Comparison of ENCODE assay signal across 9 cellular contexts in genomic region chr10:118870467-118871243, GRCh38.
A peak's percentile ranks its signal among the peaks of the same experiment; 100 is the strongest.
DNase-seq lines count a peak whose midpoint lies in the region; ATAC-seq, FAIRE-seq and TF ChIP-seq lines count a peak whose summit lies in the region.
"Had no signal": no experiment of that assay in that cellular context is flagged by ENCODE, and none has a peak within 500 bp of the region (broad histone marks: within the 10 kb centered on the region; RNA-seq: fewer than 3 reads in every experiment).

No MANE protein-coding gene starts in this region.

- no peak overlapping the region for H3K4me3 Mint-ChIP-seq in type B pancreatic cell
- no peak overlapping the region for H3K4me3 Mint-ChIP-seq in natural killer cell

- no peak overlapping the region for H3K27ac Mint-ChIP-seq in type B pancreatic cell
- H3K27ac Mint-ChIP-seq in natural killer cell = no peak overlapping the region
- H3K27ac Mint-ChIP-seq: activated T-helper 2 cell treated with anti-CD3 and anti-CD28 coated beads, Interferon-gamma antibody, Interleukin-2, Interleukin-4, amounts not matched to agents 10 μg/mL and 5 μg/mL and 100 μg/mL, durations not matched to agents 14 hours and 24 hours and 36 hours had no signal

- peak overlapping the region; percentile 93 for H3K27ac ChIP-seq in ACC112 (ENCODE audit: low read depth, low read length)

- H3K4me1 Mint-ChIP-seq in type B pancreatic cell (ENCODE audit: unreplicated experiment) = peaks cover 23% of the 10 kb centered on the region
- H3K4me1 Mint-ChIP-seq in natural killer cell = no peaks in the 10 kb centered on the region

- intact Hi-C loops in natural killer cell (cut with micrococcal nuclease) = no loop called here

- H3K27me3 ChIP-seq in ACC112 (ENCODE audit: insufficient read depth, low read length) (no peaks in the 10 kb centered on the region), bronchial epithelial cell (ENCODE audit: control insufficient read depth, insufficient read depth, low read length) (no peaks in the 10 kb centered on the region)

- H3K36me3 ChIP-seq in ACC112 (ENCODE audit: insufficient read depth, low read length) = no peaks in the 10 kb centered on the region
- H3K36me3 ChIP-seq in bronchial epithelial cell (ENCODE audit: control insufficient read depth, insufficient read depth, low read length) = no peaks in the 10 kb centered on the region

- TF ChIP-seq CTCF in bronchial epithelial cell (IDR thresholded peaks at IDR 0.05; ENCODE audit: insufficient read depth, low read length, severe bottlenecking) (no peak), type B pancreatic cell (conservative IDR thresholded peaks at IDR 0.05) (no peak), natural killer cell (IDR thresholded peaks at IDR 0.05) (no peak)

- H3K4me3 ChIP-seq in ACC112 (ENCODE audit: low read depth, low read length) (peak overlapping the region; percentile 66), bronchial epithelial cell (ENCODE audit: low read depth, low read length) (no peak overlapping the region)

- H3K27me3 Mint-ChIP-seq in type B pancreatic cell = peaks cover 7% of the 10 kb centered on the region
- H3K27me3 Mint-ChIP-seq in natural killer cell (ENCODE audit: low read depth in 2 of 2) = peaks cover 18 to 42% of the 10 kb centered on the region in 2 donors

- peak; percentile 94 for DNase-seq in Kasumi-1 (lab: John Stamatoyannopoulos, UW)
- DNase-seq in bronchial epithelial cell (ENCODE audit: low read depth) = peak; percentile 96
- DNase-seq in left lobe of liver (ENCODE audit: low spot score) = peak; percentile 53
- no peak for DNase-seq in type B pancreatic cell (ENCODE audit: extremely low spot score, unreplicated experiment)
- DNase-seq in epidermal melanocyte (ENCODE audit: insufficient read length, low spot score) = no peak
- no peak for DNase-seq in natural killer cell

- H3K9me3 Mint-ChIP-seq in type B pancreatic cell (no peaks in the 10 kb centered on the region), natural killer cell (no peaks in the 10 kb centered on the region)
- H3K9me3 Mint-ChIP-seq: activated T-helper 2 cell treated with anti-CD3 and anti-CD28 coated beads, Interferon-gamma antibody, Interleukin-2, Interleukin-4, amounts not matched to agents 10 μg/mL and 5 μg/mL and 100 μg/mL, durations not matched to agents 14 hours and 24 hours and 36 hours had no signal

- H3K79me2 ChIP-seq in ACC112 (ENCODE audit: control insufficient read depth, insufficient read depth, low read length, unreplicated experiment) = no peaks in the 10 kb centered on the region

- peaks cover 44% of the 10 kb centered on the region for H3K4me1 ChIP-seq in ACC112 (ENCODE audit: control insufficient read depth, insufficient read depth, low read length, unreplicated experiment)

- peak; percentile 68 for FAIRE-seq in bronchial epithelial cell (lab: Jason Lieb, UNC)

- H3K36me3 Mint-ChIP-seq in type B pancreatic cell (no peaks in the 10 kb centered on the region), natural killer cell (peaks cover under 1% of the 10 kb centered on the region)

- peak overlapping the region; percentile 63 for H2AFZ ChIP-seq in ACC112 (ENCODE audit: low read length, unreplicated experiment)

- peak; percentile 84 for ATAC-seq in left lobe of liver
- ATAC-seq in natural killer cell = no peak
- ATAC-seq in GM19467 (IDR thresholded peaks at IDR 0.05; ENCODE audit: unreplicated experiment) = no peak

Comparison
In these comparisons a context has a peak if more than half of its experiments do, and no peak if none do; other contexts are left out.
1. DNase-seq: peak in Kasumi-1 (2 of 2), bronchial epithelial cell (single experiment) and left lobe of liver (single experiment); none in type B pancreatic cell (single experiment), epidermal melanocyte (single experiment) and natural killer cell (single experiment).